ENCODE assay signal across 9 cellular contexts in the genomic region with DNA sequence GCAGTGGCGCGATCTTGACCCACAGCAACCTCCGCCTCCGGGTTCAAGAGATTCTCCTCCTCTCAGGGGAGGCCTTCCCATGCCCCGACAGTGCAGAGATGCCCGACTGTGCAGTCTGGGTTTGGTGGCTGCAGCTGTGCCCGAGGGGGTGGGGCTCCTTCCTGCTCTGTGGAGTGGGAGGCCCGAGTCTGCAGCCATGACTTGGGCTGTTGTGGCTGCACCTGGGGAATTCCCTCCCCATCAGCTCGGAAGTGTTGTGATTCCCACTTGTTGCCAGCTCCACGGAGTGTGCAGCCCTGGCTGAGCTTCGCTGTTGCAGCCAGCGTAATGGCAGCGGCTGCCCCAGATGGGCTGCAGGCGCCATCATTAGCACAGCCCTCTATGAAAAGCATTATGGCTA.
DNase-seq lines count a peak whose midpoint lies in the region; ATAC-seq lines count a peak whose summit lies in the region.
"Had no signal": no experiment of that assay in that cellular context is flagged by ENCODE, and none has a peak within 500 bp of the region (broad histone marks: within the 10 kb centered on the region; RNA-seq: fewer than 3 reads in every experiment).

No MANE protein-coding gene starts in this region.

- peak overlapping the region; percentile 87; the same call in 1 of the 2 replicates for H3K27ac ChIP-seq in BLaER1
- H3K27ac ChIP-seq: VCaP had no signal

- no peaks in the 10 kb centered on the region for H3K36me3 ChIP-seq in BLaER1
- no peaks in the 10 kb centered on the region for H3K36me3 ChIP-seq in mucosa of stomach (ENCODE audit: control insufficient read depth, insufficient read depth, low read length)

- H3K9ac ChIP-seq in BLaER1 (no peak overlapping the region), mucosa of stomach (ENCODE audit: low read length) (peak overlapping the region; percentile 61)

- H3K9me3 ChIP-seq in BLaER1 (no peaks in the 10 kb centered on the region; the same call in 1 of the 2 replicates), mucosa of stomach (ENCODE audit: control insufficient read depth, low read length) (no peaks in the 10 kb centered on the region)

- H3K4me1 Mint-ChIP-seq in activated naive CD4-positive, alpha-beta T cell treated with anti-CD3 and anti-CD28 coated beads for 36 hours (ENCODE audit: low read depth), result peaks cover 35% of the 10 kb centered on the region
- H3K4me1 Mint-ChIP-seq in activated T-helper 2 cell treated with anti-CD3 and anti-CD28 coated beads, Interferon-gamma antibody, Interleukin-2, Interleukin-4, amounts not matched to agents 10 μg/mL and 5 μg/mL and 100 μg/mL, durations not matched to agents 14 hours and 24 hours and 36 hours (ENCODE audit: low read depth), result no peaks in the 10 kb centered on the region

- peak; percentile 72 for DNase-seq in activated naive CD4-positive, alpha-beta T cell treated with anti-CD3 and anti-CD28 coated beads for 36 hours
- no peak for DNase-seq in AML-193 (lab: John Stamatoyannopoulos, UW)
- no peak for DNase-seq in activated T-helper 2 cell treated with anti-CD3 and anti-CD28 coated beads, Interferon-gamma antibody, Interleukin-2, Interleukin-4, amounts not matched to agents 10 μg/mL and 5 μg/mL and 100 μg/mL, durations not matched to agents 14 hours and 24 hours and 36 hours (ENCODE audit: low spot score)
- no peak for DNase-seq in dedifferentiated amniotic fluid mesenchymal stem cell (ENCODE audit: extremely low spot score)
- DNase-seq in NCI-H1436 (lab: John Stamatoyannopoulos, UW), result no peak

- intact Hi-C loops in activated naive CD4-positive, alpha-beta T cell treated with anti-CD3 and anti-CD28 coated beads for 36 hours (cut with micrococcal nuclease), result loop anchor here (1.0 to 10.0 kb wide), 9 partner anchors 15 to 1210 kb away; partner anchors contain the start of genes COX11, MMD, NOG and STXBP4
- intact Hi-C loops in activated T-helper 2 cell treated with anti-CD3 and anti-CD28 coated beads, Interferon-gamma antibody, Interleukin-2, Interleukin-4, amounts not matched to agents 10 μg/mL and 5 μg/mL and 100 μg/mL, durations not matched to agents 14 hours and 24 hours and 36 hours (cut with micrococcal nuclease), result loop anchor here (5.0 to 10.0 kb wide), 2 partner anchors 53 to 155 kb away; no protein-coding TSS in a partner anchor

- peaks cover 18% of the 10 kb centered on the region for H3K4me1 ChIP-seq in BLaER1
- H3K4me1 ChIP-seq in mucosa of stomach (ENCODE audit: control insufficient read depth, insufficient read depth, low read length), result peaks cover 14% of the 10 kb centered on the region

- H3K27ac Mint-ChIP-seq in activated naive CD4-positive, alpha-beta T cell treated with anti-CD3 and anti-CD28 coated beads for 36 hours, result no peak overlapping the region
- H3K27ac Mint-ChIP-seq in activated T-helper 2 cell treated with anti-CD3 and anti-CD28 coated beads, Interferon-gamma antibody, Interleukin-2, Interleukin-4, amounts not matched to agents 10 μg/mL and 5 μg/mL and 100 μg/mL, durations not matched to agents 14 hours and 24 hours and 36 hours, result no peak overlapping the region

- no peak overlapping the region; the same call in 1 of the 2 replicates for H3K4me3 ChIP-seq in BLaER1
- H3K4me3 ChIP-seq in mucosa of stomach (ENCODE audit: low read length), result no peak overlapping the region

- peak overlapping the region; percentile 72 for H3K4me2 ChIP-seq in BLaER1

- no peak overlapping the region for H3K4me3 Mint-ChIP-seq in activated naive CD4-positive, alpha-beta T cell treated with anti-CD3 and anti-CD28 coated beads for 36 hours
- no peak overlapping the region for H3K4me3 Mint-ChIP-seq in activated T-helper 2 cell treated with anti-CD3 and anti-CD28 coated beads, Interferon-gamma antibody, Interleukin-2, Interleukin-4, amounts not matched to agents 10 μg/mL and 5 μg/mL and 100 μg/mL, durations not matched to agents 14 hours and 24 hours and 36 hours (ENCODE audit: low read depth)

- ATAC-seq in HG03025 (IDR thresholded peaks at IDR 0.05; ENCODE audit: low FRiP score, unreplicated experiment), result peak; percentile 25

- H3K9me3 Mint-ChIP-seq in activated naive CD4-positive, alpha-beta T cell treated with anti-CD3 and anti-CD28 coated beads for 36 hours, result no peaks in the 10 kb centered on the region
- no peaks in the 10 kb centered on the region for H3K9me3 Mint-ChIP-seq in activated T-helper 2 cell treated with anti-CD3 and anti-CD28 coated beads, Interferon-gamma antibody, Interleukin-2, Interleukin-4, amounts not matched to agents 10 μg/mL and 5 μg/mL and 100 μg/mL, durations not matched to agents 14 hours and 24 hours and 36 hours

- CTCF ChIA-PET in activated naive CD4-positive, alpha-beta T cell treated with anti-CD3 and anti-CD28 coated beads for 36 hours (lab: Charles Lee), result interaction anchor here (1.2 to 2.7 kb wide), 3 partner anchors 24 to 157 kb away, joined by 5 to 10 read pairs (median 6); no protein-coding TSS in a partner anchor

- H3K36me3 Mint-ChIP-seq in activated naive CD4-positive, alpha-beta T cell treated with anti-CD3 and anti-CD28 coated beads for 36 hours (ENCODE audit: low read depth), result no peaks in the 10 kb centered on the region
- no peaks in the 10 kb centered on the region for H3K36me3 Mint-ChIP-seq in activated T-helper 2 cell treated with anti-CD3 and anti-CD28 coated beads, Interferon-gamma antibody, Interleukin-2, Interleukin-4, amounts not matched to agents 10 μg/mL and 5 μg/mL and 100 μg/mL, durations not matched to agents 14 hours and 24 hours and 36 hours (ENCODE audit: low read depth)

- no peaks in the 10 kb centered on the region for H3K27me3 ChIP-seq in BLaER1
- H3K27me3 ChIP-seq in mucosa of stomach (ENCODE audit: control insufficient read depth, insufficient read depth, low read length), result no peaks in the 10 kb centered on the region

- no peaks in the 10 kb centered on the region for H3K27me3 Mint-ChIP-seq in activated naive CD4-positive, alpha-beta T cell treated with anti-CD3 and anti-CD28 coated beads for 36 hours (ENCODE audit: low read depth)
- H3K27me3 Mint-ChIP-seq in activated T-helper 2 cell treated with anti-CD3 and anti-CD28 coated beads, Interferon-gamma antibody, Interleukin-2, Interleukin-4, amounts not matched to agents 10 μg/mL and 5 μg/mL and 100 μg/mL, durations not matched to agents 14 hours and 24 hours and 36 hours (ENCODE audit: low read depth), result peaks cover 29% of the 10 kb centered on the region

- H4K20me1 ChIP-seq in BLaER1, result no peaks in the 10 kb centered on the region
